Comparison of ENCODE assay signal across 7 cellular contexts in genomic region chr13:45342668-45343067, GRCh38. TPM values are rescaled to one million over a fixed set of nuclear protein-coding genes. Genes with fewer than 3 reads are reported as not detected.
A peak's percentile ranks its signal among the peaks of the same experiment; 100 is the strongest.
DNase-seq lines count a peak whose midpoint lies in the region; ATAC-seq and TF ChIP-seq lines count a peak whose summit lies in the region.
"Not testable (repeated sequence)": the region's sequence is repeated elsewhere in the genome, so short reads cannot be mapped to it uniquely, and the experiment has no call there.

No MANE protein-coding gene starts in this region.

- not testable (repeated sequence) for H3K14ac ChIP-seq in H9 (ENCODE audit: insufficient read depth, low read length)

- not testable (repeated sequence) for H2BK12ac ChIP-seq in H9 (ENCODE audit: insufficient read length, low read depth, low read length)

- not testable (repeated sequence) for H3K27ac ChIP-seq in H9 (ENCODE audit: insufficient read length, low read depth, low read length)
- H3K27ac ChIP-seq in RWPE1 (peak overlapping the region; percentile 98), gastroesophageal sphincter (peak overlapping the region; percentile 90 to 100 (median 100)), muscle layer of duodenum (ENCODE audit: low read length) (peak overlapping the region; percentile 91), skeletal muscle tissue (ENCODE audit: low read depth, low read length) (peak overlapping the region; percentile 100)

- H3K23me2 ChIP-seq in H9 (ENCODE audit: insufficient read length, low read depth, low read length, poor library complexity, severe bottlenecking): peaks cover 12% of the 10 kb centered on the region

- H3K79me1 ChIP-seq in H9 (ENCODE audit: insufficient read depth, low read depth, low read length, poor library complexity, severe bottlenecking): not testable (repeated sequence)

- H3K4me2 ChIP-seq in H9 (ENCODE audit: insufficient read depth, insufficient read length, low read length): not testable (repeated sequence)

- H2BK5ac ChIP-seq in H9 (ENCODE audit: insufficient read length, low read length): not testable (repeated sequence)

- H3T11ph ChIP-seq in H9 (ENCODE audit: low read length): not testable (repeated sequence)

- H2BK120ac ChIP-seq in H9 (ENCODE audit: low read depth, low read length, poor library complexity, severe bottlenecking): not testable (repeated sequence)

- not testable (repeated sequence) for H3K9me3 ChIP-seq in H9 (ENCODE audit: control insufficient read depth, low read depth, low read length); gastroesophageal sphincter; muscle layer of duodenum (ENCODE audit: control insufficient read depth in 1 of 2, low read length in 2 of 2); skeletal muscle tissue (ENCODE audit: control insufficient read depth in 3 of 3, low read length in 3 of 3)

- not testable (repeated sequence) for H4K91ac ChIP-seq in H9 (ENCODE audit: insufficient read length, low read depth, low read length)

- H3K18ac ChIP-seq in H9 (ENCODE audit: insufficient read length, low read depth, low read length): not testable (repeated sequence)

- H4K20me1 ChIP-seq in H9 (ENCODE audit: control insufficient read depth, insufficient read depth, insufficient read length): not testable (repeated sequence)

- H3K23ac ChIP-seq in H9 (ENCODE audit: insufficient read length, low read depth, low read length): not testable (repeated sequence)

- not testable (repeated sequence) for H3K4ac ChIP-seq in H9 (ENCODE audit: low read depth, low read length)

- peak overlapping the region in 1 of 2 donors; percentile 87 for H3K4me3 ChIP-seq in gastroesophageal sphincter
- peak overlapping the region; percentile 76 to 89 for H3K4me3 ChIP-seq in muscle layer of duodenum (ENCODE audit: low read depth in 1 of 2, low read length in 2 of 2)
- peak overlapping the region in 2 of 3 donors; percentile 88 to 96 for H3K4me3 ChIP-seq in skeletal muscle tissue (ENCODE audit: low read length in 3 of 3)

- not testable (repeated sequence) for H4K5ac ChIP-seq in H9 (ENCODE audit: insufficient read length, low read depth, low read length)

- H3K36me3 ChIP-seq in gastroesophageal sphincter: peaks cover 4 to 61% of the 10 kb centered on the region in 2 donors
- H3K36me3 ChIP-seq in muscle layer of duodenum (ENCODE audit: control insufficient read depth in 1 of 2, insufficient read depth in 2 of 2, low read length in 2 of 2): peaks cover 25 to 31% of the 10 kb centered on the region in 2 donors
- peaks cover 23 to 35% (median 33%) of the 10 kb centered on the region in 3 donors for H3K36me3 ChIP-seq in skeletal muscle tissue (ENCODE audit: control insufficient read depth in 3 of 3, insufficient read depth in 3 of 3, low read length in 3 of 3)

- DNase-seq in H9; RWPE1 (ENCODE audit: low spot score); activated T-cell treated with anti-CD3 and anti-CD28 coated beads, Interleukin-2, amount 50 U/mL, for 72 hours; chondrocyte (ENCODE audit: low spot score): not testable (repeated sequence)

- not testable (repeated sequence) for H3K27me3 ChIP-seq in H9 (ENCODE audit: insufficient read depth, low read length); gastroesophageal sphincter; muscle layer of duodenum (ENCODE audit: low read depth, low read length); skeletal muscle tissue (ENCODE audit: control insufficient read depth in 3 of 3, insufficient read depth in 3 of 3, low read length in 3 of 3)

- not testable (repeated sequence) for H3K79me2 ChIP-seq in H9 (ENCODE audit: insufficient read depth, low read length)

- TF ChIP-seq POLR2A in gastroesophageal sphincter (IDR thresholded peaks at IDR 0.05): not testable (repeated sequence)

- CTCF ChIA-PET in RWPE1 (lab: Yijun Ruan, JAX): interaction anchor here (0.6 to 1.8 kb wide), 2 partner anchors 31 to 52 kb away, joined by 4 to 5 read pairs; no protein-coding TSS in a partner anchor

- H2AFZ ChIP-seq in H9 (ENCODE audit: low read length): not testable (repeated sequence)

- H3K4me1 ChIP-seq in H9 (ENCODE audit: insufficient read depth, low read length): not testable (repeated sequence)
- H3K4me1 ChIP-seq in gastroesophageal sphincter (peaks cover 10 to 48% (median 27%) of the 10 kb centered on the region in 3 donors), muscle layer of duodenum (ENCODE audit: control insufficient read depth in 1 of 2, insufficient read depth in 2 of 2, low read length in 2 of 2) (peaks cover 17 to 32% of the 10 kb centered on the region in 2 donors), skeletal muscle tissue (ENCODE audit: control insufficient read depth in 3 of 3, insufficient read depth in 3 of 3, low read length in 3 of 3) (peaks cover 30 to 36% (median 30%) of the 10 kb centered on the region in 3 donors)

- H3K36me3 Mint-ChIP-seq in H9 (ENCODE audit: insufficient read depth in 1 of 3, low read depth in 3 of 3) (peaks cover 40 to 64% (median 58%) of the 10 kb centered on the region in 3 experiments), chondrocyte (ENCODE audit: low read depth) (peaks cover 27% of the 10 kb centered on the region)
- H3K36me3 Mint-ChIP-seq in activated T-cell treated with anti-CD3 and anti-CD28 coated beads, Interleukin-2, amount 50 U/mL, for 72 hours (ENCODE audit: insufficient read depth in 2 of 2): peaks cover 21 to 35% of the 10 kb centered on the region in 2 donors

- not testable (repeated sequence) for H3K9me3 Mint-ChIP-seq in H9; activated T-cell treated with anti-CD3 and anti-CD28 coated beads, Interleukin-2, amount 50 U/mL, for 72 hours; chondrocyte (ENCODE audit: low read depth)

- not testable (repeated sequence) for H3K9ac ChIP-seq in H9 (ENCODE audit: extremely low read depth, insufficient read length, low read length); skeletal muscle tissue (ENCODE audit: low read depth in 1 of 3, low read length in 3 of 3)

- H2AK5ac ChIP-seq in H9 (ENCODE audit: insufficient read length, low read length): not testable (repeated sequence)

- TF ChIP-seq CTCF in H9 (conservative IDR thresholded peaks at IDR 0.05); RWPE1 (conservative IDR thresholded peaks at IDR 0.05; ENCODE audit: low read depth); chondrocyte (IDR thresholded peaks at IDR 0.05); gastroesophageal sphincter (IDR thresholded peaks at IDR 0.05): not testable (repeated sequence)

- H3K4me1 Mint-ChIP-seq in H9: peaks cover 10 to 20% of the 10 kb centered on the region in 2 experiments
- peaks cover 36% of the 10 kb centered on the region for H3K4me1 Mint-ChIP-seq in activated T-cell treated with anti-CD3 and anti-CD28 coated beads, Interleukin-2, amount 50 U/mL, for 72 hours (ENCODE audit: low read depth)
- peaks cover 47% of the 10 kb centered on the region for H3K4me1 Mint-ChIP-seq in chondrocyte (ENCODE audit: low read depth)

- ATAC-seq in activated T-cell treated with anti-CD3 and anti-CD28 coated beads, Interleukin-2, amount 50 U/mL, for 72 hours (replicated peaks in 1 of 2); gastroesophageal sphincter: not testable (repeated sequence)

- H2BK15ac ChIP-seq in H9 (ENCODE audit: low read depth, low read length): not testable (repeated sequence)

- not testable (repeated sequence) for H4K8ac ChIP-seq in H9 (replicated peaks; ENCODE audit: insufficient read length, low read depth, low read length)

- H2BK20ac ChIP-seq in H9 (ENCODE audit: low read depth, low read length, poor library complexity, severe bottlenecking): not testable (repeated sequence)

- H3K4me3 Mint-ChIP-seq in H9: peak overlapping the region; percentile 97 to 99; a peak in 3 of 5 replicates
- H3K4me3 Mint-ChIP-seq in activated T-cell treated with anti-CD3 and anti-CD28 coated beads, Interleukin-2, amount 50 U/mL, for 72 hours: peak overlapping the region; percentile 89 to 93
- H3K4me3 Mint-ChIP-seq in chondrocyte (ENCODE audit: unreplicated experiment): peak overlapping the region; percentile 94

- not testable (repeated sequence) for H3K56ac ChIP-seq in H9 (ENCODE audit: insufficient read length, low read depth, low read length)

- WGBS in H9 (ENCODE audit: extremely low coverage, insufficient read length, low lambda C conversion rate): no CpG with 5 or more reads among the region's 14 CpGs
- 95 to 97% methylated on average over 13 to 14 of the region's 14 CpGs for WGBS in gastroesophageal sphincter (ENCODE audit: low coverage in 1 of 2), 2 donors

- not testable (repeated sequence) for H3K27ac Mint-ChIP-seq in H9
- peak overlapping the region; percentile 97 for H3K27ac Mint-ChIP-seq in activated T-cell treated with anti-CD3 and anti-CD28 coated beads, Interleukin-2, amount 50 U/mL, for 72 hours
- H3K27ac Mint-ChIP-seq in chondrocyte (ENCODE audit: unreplicated experiment): peak overlapping the region; percentile 98

- POLR2A ChIA-PET in RWPE1 (lab: Yijun Ruan, JAX; ENCODE audit: low non-redundant PET): interaction anchor here (0.7 kb wide), 1 partner anchor 8 kb away, joined by 3 read pairs; no protein-coding TSS in a partner anchor

- TF ChIP-seq EP300 in gastroesophageal sphincter (IDR thresholded peaks at IDR 0.05): not testable (repeated sequence)

- H3K27me3 Mint-ChIP-seq in H9 (ENCODE audit: low read depth); activated T-cell treated with anti-CD3 and anti-CD28 coated beads, Interleukin-2, amount 50 U/mL, for 72 hours (ENCODE audit: low read depth); chondrocyte (ENCODE audit: low read depth): not testable (repeated sequence)

RNA-seq across cellular contexts. Expression of gene TPT1, which starts 1.7 kb away (rescaled TPM):
- total RNA-seq in H9 (2021) (2,205 and 2,239 TPM in 2 replicates), chondrocyte (2,987 to 3,118 TPM (median 2,990 TPM) in 3 replicates), gastroesophageal sphincter (1,000 to 10,000 TPM; 1,925 to 3,753 (median 2,929) TPM), skeletal muscle tissue (4,283 TPM)
- 1,000 to 10,000 TPM; 3,358 to 3,644 TPM for total RNA-seq in activated T-cell treated with anti-CD3 and anti-CD28 coated beads, Interleukin-2, amount 50 U/mL, for 72 hours
